ENCODE assay signal across 9 cellular contexts in genomic region chr5:75265731-75266130, GRCh38. TPM values are rescaled to one million over a fixed set of nuclear protein-coding genes. Genes with fewer than 3 reads are reported as not detected.
A peak's percentile ranks its signal among the peaks of the same experiment; 100 is the strongest.
DNase-seq lines count a peak whose midpoint lies in the region; ATAC-seq and TF ChIP-seq lines count a peak whose summit lies in the region.
"Had no signal": no experiment of that assay in that cellular context is flagged by ENCODE, and none has a peak within 500 bp of the region (broad histone marks: within the 10 kb centered on the region; RNA-seq: fewer than 3 reads in every experiment).

No MANE protein-coding gene starts in this region.

- peak; percentile 66 for TF ChIP-seq CTCF in neural progenitor cell (IDR thresholded peaks at IDR 0.05)

- no peak overlapping the region for H2AFZ ChIP-seq in neural progenitor cell (replicated peaks)

- ATAC-seq in GM21619 (IDR thresholded peaks at IDR 0.05; ENCODE audit: unreplicated experiment) = no peak

- no peak overlapping the region for H3K9ac ChIP-seq in neural progenitor cell
- H3K9ac ChIP-seq: BLaER1 treated with 17β-estradiol and CSF1 and Interleukin-3, amounts not matched to agents 10 nM and 100 nM had no signal

- no peaks in the 10 kb centered on the region for H3K27me3 ChIP-seq in neural progenitor cell
- H3K27me3 ChIP-seq: BLaER1 treated with 17β-estradiol and CSF1 and Interleukin-3, amounts not matched to agents 10 nM and 100 nM had no signal

- H3F3A ChIP-seq in neural progenitor cell (ENCODE audit: low read depth) = no peaks in the 10 kb centered on the region

- H3K27ac Mint-ChIP-seq in neural progenitor cell = no peak overlapping the region

- no peaks in the 10 kb centered on the region for H3K79me2 ChIP-seq in neural progenitor cell (ENCODE audit: low read depth)

- H4K20me1 ChIP-seq in neural progenitor cell (ENCODE audit: low read depth) = no peaks in the 10 kb centered on the region
- H4K20me1 ChIP-seq: BLaER1 treated with 17β-estradiol and CSF1 and Interleukin-3, amounts not matched to agents 10 nM and 100 nM had no signal

- H3K9me3 ChIP-seq in neural progenitor cell (ENCODE audit: low read depth) = no peaks in the 10 kb centered on the region

- peak; percentile 1 for DNase-seq in NCI-H1694 treated with DMSO at 0.1 percent for 48 hours (lab: John Stamatoyannopoulos, UW)
- DNase-seq in NCI-H1694 (lab: John Stamatoyannopoulos, UW) = no peak
- DNase-seq in NCI-H226 = peak; percentile 9
- peak; percentile 31 for DNase-seq in dedifferentiated amniotic fluid mesenchymal stem cell (ENCODE audit: extremely low spot score)
- peak; percentile 35 for DNase-seq in neural progenitor cell (ENCODE audit: low spot score)
- DNase-seq in DMS79 treated with DMSO at 0.1 percent for 48 hours (lab: John Stamatoyannopoulos, UW) = no peak
- DNase-seq in activated CD8-positive, alpha-beta memory T cell treated with anti-CD3 and anti-CD28 coated beads, Interleukin-2, amount 50 U/mL, for 4 hours = no peak

- H3K36me3 Mint-ChIP-seq in neural progenitor cell = no peaks in the 10 kb centered on the region

- no peaks in the 10 kb centered on the region for H3K36me3 ChIP-seq in neural progenitor cell
- H3K36me3 ChIP-seq: BLaER1 treated with 17β-estradiol and CSF1 and Interleukin-3, amounts not matched to agents 10 nM and 100 nM had no signal

- no peak overlapping the region for H3K4me3 ChIP-seq in neural progenitor cell
- H3K4me3 ChIP-seq: BLaER1 treated with 17β-estradiol and CSF1 and Interleukin-3, amounts not matched to agents 10 nM and 100 nM had no signal

- H3K27ac ChIP-seq in neural progenitor cell = no peak overlapping the region
- H3K27ac ChIP-seq: BLaER1 treated with 17β-estradiol and CSF1 and Interleukin-3, amounts not matched to agents 10 nM and 100 nM had no signal

- no peak overlapping the region for H3K4me3 Mint-ChIP-seq in neural progenitor cell

- H3K4me1 ChIP-seq in neural progenitor cell = no peaks in the 10 kb centered on the region
- H3K4me1 ChIP-seq: BLaER1 treated with 17β-estradiol and CSF1 and Interleukin-3, amounts not matched to agents 10 nM and 100 nM had no signal

- H3K4me2 ChIP-seq in neural progenitor cell = no peak overlapping the region
- H3K4me2 ChIP-seq: BLaER1 treated with 17β-estradiol and CSF1 and Interleukin-3, amounts not matched to agents 10 nM and 100 nM had no signal

- peaks cover 9% of the 10 kb centered on the region for H3K27me3 Mint-ChIP-seq in neural progenitor cell (ENCODE audit: insufficient read depth, low read depth)

- no peaks in the 10 kb centered on the region for H3K4me1 Mint-ChIP-seq in neural progenitor cell

- H3K9me3 Mint-ChIP-seq in neural progenitor cell = peaks cover 13% of the 10 kb centered on the region

RNA-seq across cellular contexts. Expression of gene ANKRD31, which starts 29.1 kb away (rescaled TPM):
- 0.74 and 0.75 TPM in 2 replicates for total RNA-seq in neural progenitor cell (ENCODE audit: low replicate concordance)

Comparison
In these comparisons a context has a peak if more than half of its experiments do, and no peak if none do; other contexts are left out.
1. DNase-seq: peak in NCI-H1694 treated with DMSO at 0.1 percent for 48 hours (single experiment), NCI-H226 (single experiment), dedifferentiated amniotic fluid mesenchymal stem cell (single experiment) and neural progenitor cell (single experiment); none in NCI-H1694 (single experiment), DMS79 treated with DMSO at 0.1 percent for 48 hours (single experiment) and activated CD8-positive, alpha-beta memory T cell treated with anti-CD3 and anti-CD28 coated beads, Interleukin-2, amount 50 U/mL, for 4 hours (single experiment).